In genomic region chr1:202074985-202075773, GRCh38 we compare ENCODE assay signal across 1 cellular context.
TF ChIP-seq lines count a peak whose summit lies in the region.

No MANE protein-coding gene starts in this region.

TF ChIP-seq in IMR-90, 13 proteins besides CTCF, POLR2A, EP300 and RAD21:
- no peak for TF ChIP-seq RCOR1 (IDR thresholded peaks at IDR 0.05; ENCODE audit: insufficient replicate concordance, low read length)
